8 cellular contexts compared by ENCODE assay signal in genomic region chr1:42681771-42682483, GRCh38. TPM values are rescaled to one million over a fixed set of nuclear protein-coding genes. Genes with fewer than 3 reads are reported as not detected.
DNase-seq lines count a peak whose midpoint lies in the region; ATAC-seq and TF ChIP-seq lines count a peak whose summit lies in the region.

TSS of gene YBX1 (plus strand) at chr1:42682418. CDS start at chr1:42682566, 148 bp downstream.

- peak within 1 kb of the TSS; percentile 83 to 85 for H3K9ac ChIP-seq in liver (ENCODE audit: low read depth in 1 of 2, low read length in 2 of 2)

- H3K4me1 ChIP-seq in liver (ENCODE audit: control insufficient read depth in 4 of 4, insufficient read depth in 4 of 4, low read length in 3 of 4), result peaks cover 5 to 40% (median 30%) of the 10 kb centered on the region in 4 donors

- H3K4me1 Mint-ChIP-seq in CD14-positive monocyte, result peaks cover 49% of the 10 kb centered on the region

- TF ChIP-seq CTCF in CD14-positive monocyte (IDR thresholded peaks at IDR 0.05), result no peak
- TF ChIP-seq CTCF in dorsolateral prefrontal cortex (IDR thresholded peaks at IDR 0.05 in 54 of 56, conservative IDR thresholded peaks at IDR 0.05 in 2 of 56; ENCODE audit: low read depth in 1 of 56, partially characterized antibody in 56 of 56), result peak in 15 of 56 donors; percentile 6 to 45 (median 17)
- no peak for TF ChIP-seq CTCF in liver (IDR thresholded peaks at IDR 0.05; ENCODE audit: low read depth, low read length, missing input control)

- H3K36me3 Mint-ChIP-seq in CD14-positive monocyte, result peaks cover 25 to 27% of the 10 kb centered on the region in 2 donors

- no peaks in the 10 kb centered on the region for H3K27me3 Mint-ChIP-seq in CD14-positive monocyte (ENCODE audit: low read depth in 3 of 3)

- H3K9me3 ChIP-seq in liver (ENCODE audit: control insufficient read depth in 4 of 4, low read length in 3 of 4), result no peaks in the 10 kb centered on the region

- H3K36me3 ChIP-seq in liver (ENCODE audit: control insufficient read depth in 4 of 4, insufficient read depth in 3 of 4, low read depth in 1 of 4, low read length in 3 of 4), result peaks cover 0 to 8% (median 0%) of the 10 kb centered on the region in 4 donors

- intact Hi-C loops in CD14-positive monocyte (cut with micrococcal nuclease), result loop anchor here (2.0 to 10.0 kb wide), 5 partner anchors 21 to 347 kb away; partner anchors contain the start of genes C1orf50 (in 1 of the 2), FOXJ3 (in 1 of the 2), P3H1 (in 1 of the 2) and PPCS (in 1 of the 2)
- intact Hi-C loops in dorsolateral prefrontal cortex (cut with DNase I), result loop anchor here (1.0 to 10.0 kb wide), 6 partner anchors 24 to 645 kb away; partner anchors contain the start of genes C1orf50 (in 2 of the 2), P3H1 (in 2 of the 2), PPIH (in 2 of the 2) and FOXJ3 (in 1 of the 2)

- H3K27ac Mint-ChIP-seq in CD14-positive monocyte, result peak within 1 kb of the TSS; percentile 91 to 98 (median 96)

- peak within 1 kb of the TSS; percentile 70 to 97 (median 87) for H3K4me3 ChIP-seq in dorsolateral prefrontal cortex
- peak within 1 kb of the TSS; percentile 85 to 95 (median 93) for H3K4me3 ChIP-seq in liver (ENCODE audit: low read depth in 1 of 3, low read length in 3 of 3)

- H3K27ac ChIP-seq in dorsolateral prefrontal cortex (peak within 1 kb of the TSS; percentile 61 to 97 (median 91)), liver (ENCODE audit: low read depth in 1 of 2, low read length in 2 of 2) (peak within 1 kb of the TSS; percentile 95)

- DNase-seq in CD14-positive monocyte (ENCODE audit: low spot score) (peak; percentile 97), NCI-H82 (lab: John Stamatoyannopoulos, UW) (peak; percentile 100), dorsolateral prefrontal cortex (peak; percentile 86 to 99 (median 96))
- DNase-seq in activated CD4-positive, alpha-beta T cell treated with anti-CD3 and anti-CD28 coated beads, Interleukin-2, amount 50 U/mL, for 48 hours, result peak; percentile 95 to 97
- DNase-seq in stimulated activated CD4-positive, alpha-beta T cell treated with anti-CD3 and anti-CD28 coated beads, Interleukin-4, amount 100 ng/mL, for 24 hours, result peak; percentile 96

- no peaks in the 10 kb centered on the region for H3K9me3 Mint-ChIP-seq in CD14-positive monocyte

- TF ChIP-seq RAD21 in liver (IDR thresholded peaks at IDR 0.05), result peak; percentile 14 to 18

- WGBS in liver, result under 1% methylated on average over 53 of the region's 53 CpGs

- peak within 1 kb of the TSS; percentile 91 to 94 for H3K4me3 Mint-ChIP-seq in CD14-positive monocyte

- ATAC-seq in GM19397 (IDR thresholded peaks at IDR 0.05; ENCODE audit: unreplicated experiment) (peak; percentile 80), HG03571 (IDR thresholded peaks at IDR 0.05; ENCODE audit: unreplicated experiment) (peak; percentile 87)

- H3K27me3 ChIP-seq in dorsolateral prefrontal cortex (no peaks in the 10 kb centered on the region), liver (ENCODE audit: control insufficient read depth in 4 of 4, insufficient read depth in 4 of 4, low read length in 3 of 4) (no peaks in the 10 kb centered on the region)

TF ChIP-seq in liver, 16 proteins besides CTCF, POLR2A, EP300 and RAD21:
- TF ChIP-seq ATF3 (IDR thresholded peaks at IDR 0.05), result no peak
- peak; percentile 6 to 19 for TF ChIP-seq RXRA (IDR thresholded peaks at IDR 0.05)
- peak; percentile 98 for TF ChIP-seq YY1 (IDR thresholded peaks at IDR 0.05)
- no peak for TF ChIP-seq HNF4G (IDR thresholded peaks at IDR 0.05)
- no peak for TF ChIP-seq REST (IDR thresholded peaks at IDR 0.05)
- TF ChIP-seq ZBTB33 (IDR thresholded peaks at IDR 0.05), result peak; percentile 65
- peak; percentile 4 to 11 for TF ChIP-seq HNF4A (conservative IDR thresholded peaks at IDR 0.05)
- peak; percentile 93 for TF ChIP-seq MAX (IDR thresholded peaks at IDR 0.05)
- no peak for TF ChIP-seq FOXA2 (IDR thresholded peaks at IDR 0.05)
- TF ChIP-seq TAF1 (conservative IDR thresholded peaks at IDR 0.05), result peak; percentile 92
- peak; percentile 70 to 88 for TF ChIP-seq GABPA (IDR thresholded peaks at IDR 0.05 in 1 of 2, conservative IDR thresholded peaks at IDR 0.05 in 1 of 2)
- TF ChIP-seq JUND (IDR thresholded peaks at IDR 0.05), result no peak
- TF ChIP-seq SP1 (IDR thresholded peaks at IDR 0.05), result peak; percentile 93
- TF ChIP-seq NR2F2 (IDR thresholded peaks at IDR 0.05), result no peak
- TF ChIP-seq EGR1 (IDR thresholded peaks at IDR 0.05; ENCODE audit: low read depth in 2 of 2), result peak in 1 of 2 donors; percentile 29

RNA-seq across cellular contexts. Expression of gene YBX1, which starts in this region (rescaled TPM):
- 10 to 100 TPM; 65.7 to 70.2 TPM for polyA plus RNA-seq in CD14-positive monocyte
- total RNA-seq in dorsolateral prefrontal cortex, result 100 to 1,000 TPM in 82 of 120 experiments, 10 to 100 TPM in 38; 68.9 to 189 (median 108) TPM
- total RNA-seq in liver, result 100 to 1,000 TPM; 164 to 530 TPM
- polyA plus RNA-seq in liver, result 100 to 1,000 TPM; 107 to 244 TPM

Comparison
In these comparisons a context has a peak if more than half of its experiments do, and no peak if none do; other contexts are left out.
1. Peak in every context shown above with its lines: DNase-seq, ATAC-seq, H3K4me3 ChIP-seq and H3K27ac ChIP-seq.